In genomic region chr9:110257097-110257955, GRCh38 we compare ENCODE assay signal across 8 cellular contexts. TPM values are rescaled to one million over a fixed set of nuclear protein-coding genes. Genes with fewer than 3 reads are reported as not detected.
A peak's percentile ranks its signal among the peaks of the same experiment; 100 is the strongest.
DNase-seq lines count a peak whose midpoint lies in the region; ATAC-seq and TF ChIP-seq lines count a peak whose summit lies in the region.

No MANE protein-coding gene starts in this region.

- peak; percentile 0 for ATAC-seq in GM18909 (IDR thresholded peaks at IDR 0.05; ENCODE audit: poor library complexity, unreplicated experiment)
- no peak for ATAC-seq in GM18870 (IDR thresholded peaks at IDR 0.05; ENCODE audit: unreplicated experiment)

- CTCF ChIA-PET in AG04450 (lab: Charles Lee), result interaction anchor here (0.6 to 1.2 kb wide), 2 partner anchors 83 to 367 kb away, joined by 5 to 11 read pairs; no protein-coding TSS in a partner anchor

- POLR2A ChIA-PET in AG04450 (lab: Yijun Ruan, JAX), result interaction anchor here (0.6 to 2.1 kb wide), 20 partner anchors 10 to 544 kb away, joined by 3 to 35 read pairs (median 4); partner anchors contain the start of gene SVEP1

- peaks cover 43% of the 10 kb centered on the region for H3K4me1 Mint-ChIP-seq in activated naive CD8-positive, alpha-beta T cell (ENCODE audit: low read depth)

- peak overlapping the region; percentile 96 for H3K27ac Mint-ChIP-seq in activated naive CD8-positive, alpha-beta T cell

- intact Hi-C loops in left ventricle myocardium inferior (cut with micrococcal nuclease), result no loop called here

- no peaks in the 10 kb centered on the region for H3K9me3 Mint-ChIP-seq in activated naive CD8-positive, alpha-beta T cell (ENCODE audit: low read depth)

- H3K27ac ChIP-seq in AG04450 (ENCODE audit: low read depth, low read length) (peak overlapping the region; percentile 97), left ventricle myocardium inferior (replicated peaks) (peak overlapping the region; percentile 92)

- H3K27me3 ChIP-seq in AG04450 (ENCODE audit: control insufficient read depth, insufficient read depth, low read length) (no peaks in the 10 kb centered on the region), left ventricle myocardium inferior (ENCODE audit: low read depth) (no peaks in the 10 kb centered on the region)

- no peak for DNase-seq in AG04450 (ENCODE audit: low read depth, low spot score)
- no peak for DNase-seq in Jurkat, Clone E6-1 (ENCODE audit: low read depth, low spot score)
- DNase-seq in left ventricle myocardium inferior, result peak; percentile 55
- DNase-seq in putamen (ENCODE audit: low spot score), result peak; percentile 21
- DNase-seq in 8988T, result no peak

- TF ChIP-seq CTCF in AG04450 (IDR thresholded peaks at IDR 0.05; ENCODE audit: low read depth, low read length) (no peak), left ventricle myocardium inferior (IDR thresholded peaks at IDR 0.05; ENCODE audit: borderline replicate concordance) (no peak)

- peak overlapping the region; percentile 96 for H3K4me3 Mint-ChIP-seq in activated naive CD8-positive, alpha-beta T cell

- peak overlapping the region; percentile 94 for H3K4me3 ChIP-seq in AG04450 (ENCODE audit: low read depth, low read length)
- H3K4me3 ChIP-seq in Jurkat, Clone E6-1 (ENCODE audit: low read length), result peak overlapping the region; percentile 85
- peak overlapping the region; percentile 94 for H3K4me3 ChIP-seq in left ventricle myocardium inferior

- H3K4me1 ChIP-seq in left ventricle myocardium inferior, result peaks cover 41% of the 10 kb centered on the region

- H3K36me3 Mint-ChIP-seq in activated naive CD8-positive, alpha-beta T cell, result peaks cover 5% of the 10 kb centered on the region

- H3K27me3 Mint-ChIP-seq in activated naive CD8-positive, alpha-beta T cell, result no peaks in the 10 kb centered on the region

- H3K9me3 ChIP-seq in AG04450 (ENCODE audit: control insufficient read depth, insufficient read depth, low read length), result no peaks in the 10 kb centered on the region; the same call in 1 of the 2 replicates
- no peaks in the 10 kb centered on the region for H3K9me3 ChIP-seq in left ventricle myocardium inferior (replicated peaks)

- H3K36me3 ChIP-seq in left ventricle myocardium inferior, result no peaks in the 10 kb centered on the region

RNA-seq across cellular contexts. Expression of gene TXN, which starts 1.0 kb away (rescaled TPM):
- polyA plus RNA-seq in AG04450 (2011; rRNA removed), result 491 and 630 TPM in 2 replicates
- 91.5 and 110 TPM in 2 replicates for polyA minus RNA-seq in AG04450 (2011; rRNA and poly(A)+ RNA removed)
- polyA plus RNA-seq in Jurkat, Clone E6-1 (2012; ENCODE audit: insufficient read depth, insufficient read length), result 361 TPM
- 51.4 TPM for total RNA-seq in left ventricle myocardium inferior

RNA-seq across cellular contexts. Expression of gene C9orf152, which starts 49.4 kb away (rescaled TPM):
- polyA plus RNA-seq in AG04450 (2011; rRNA removed), result not detected in 2 replicates
- not detected in 2 replicates for polyA minus RNA-seq in AG04450 (2011; rRNA and poly(A)+ RNA removed)
- polyA plus RNA-seq in Jurkat, Clone E6-1 (2012; ENCODE audit: insufficient read depth, insufficient read length), result not detected
- total RNA-seq in left ventricle myocardium inferior, result not detected

Comparison
In these comparisons a context has a peak if more than half of its experiments do, and no peak if none do; other contexts are left out.
1. DNase-seq: peak in left ventricle myocardium inferior (single experiment) and putamen (single experiment); none in AG04450 (single experiment), Jurkat, Clone E6-1 (single experiment) and 8988T (single experiment).
2. Peak in every context shown above with its lines, with median percentiles within 50 percentile points of each other: H3K4me3 ChIP-seq.